19 cellular contexts compared by ENCODE assay signal in genomic region chr20:62288535-62289105, GRCh38.
"Had no signal": no experiment of that assay in that cellular context is flagged by ENCODE, and none has a peak within 500 bp of the region (broad histone marks: within the 10 kb centered on the region; RNA-seq: fewer than 3 reads in every experiment).

No MANE protein-coding gene starts in this region.

- DNase-seq: activated T-cell treated with anti-CD3 and anti-CD28 coated beads, Interleukin-2, amount 50 U/mL, for 1 hour; amygdala; effector CD4-positive, alpha-beta T cell; erythroblast; foreskin fibroblast; naive thymus-derived CD4-positive, alpha-beta T cell; retina; stimulated activated CD4-positive, alpha-beta T cell treated with anti-CD3 and anti-CD28 coated beads, Interleukin-4, amount 100 ng/mL, for 1 hour; stimulated activated naive CD4-positive, alpha-beta T cell; T1000; testis; trophoblast cell had no signal

- ATAC-seq: left lobe of liver; naive thymus-derived CD4-positive, alpha-beta T cell; WTC11 had no signal

- H3K27ac Mint-ChIP-seq: dendritic cell treated with granulocyte-macrophage colony-stimulating factor and Interleukin-4, amounts not matched to agents 40 ng/mL and 50 ng/mL, for 4 days; neural progenitor cell; progenitor cell of endocrine pancreas; WTC11 had no signal

- H3K27me3 Mint-ChIP-seq: dendritic cell treated with granulocyte-macrophage colony-stimulating factor and Interleukin-4, amounts not matched to agents 40 ng/mL and 50 ng/mL, for 4 days; naive thymus-derived CD4-positive, alpha-beta T cell; progenitor cell of endocrine pancreas had no signal

- H3K4me1 Mint-ChIP-seq: WTC11 had no signal

- H3K9me3 ChIP-seq: testis, vagina had no signal

- H3K27me3 ChIP-seq: neural progenitor cell, testis, vagina had no signal

- H3K27ac ChIP-seq: neural progenitor cell, testis, vagina had no signal

- H3K9me3 Mint-ChIP-seq: dendritic cell treated with granulocyte-macrophage colony-stimulating factor and Interleukin-4, amounts not matched to agents 40 ng/mL and 50 ng/mL, for 4 days; naive thymus-derived CD4-positive, alpha-beta T cell; neural progenitor cell; WTC11 had no signal

- H3K4me1 ChIP-seq: neural progenitor cell, vagina had no signal

- H3K36me3 ChIP-seq: neural progenitor cell had no signal

- H3K4me3 Mint-ChIP-seq: dendritic cell treated with granulocyte-macrophage colony-stimulating factor and Interleukin-4, amounts not matched to agents 40 ng/mL and 50 ng/mL, for 4 days; naive thymus-derived CD4-positive, alpha-beta T cell; neural progenitor cell; WTC11 had no signal

- H3K4me3 ChIP-seq: lung, neural progenitor cell, testis, vagina had no signal
